In genomic region chr4:23135792-23136645, GRCh38 we compare ENCODE assay signal across 8 cellular contexts.
DNase-seq lines count a peak whose midpoint lies in the region; TF ChIP-seq lines count a peak whose summit lies in the region.

No MANE protein-coding gene starts in this region.

- no peaks in the 10 kb centered on the region for H4K20me1 ChIP-seq in SU-DHL-6 (ENCODE audit: low read depth, low read length)

- H3K27me3 Mint-ChIP-seq in Calu3 (ENCODE audit: unreplicated experiment), result no peaks in the 10 kb centered on the region

- WGBS in testis, 2 donors, result 72 to 85% methylated on average over 1 of the region's 1 CpG

- CTCF ChIA-PET in Calu3 (lab: Charles Lee), result no interaction called here

- TF ChIP-seq POLR2A in NB4 (IDR thresholded peaks at IDR 0.05; ENCODE audit: extremely low read depth, insufficient read length) (no peak), testis (IDR thresholded peaks at IDR 0.05) (no peak)

- H3K4me1 Mint-ChIP-seq in Calu3 (ENCODE audit: low read depth, unreplicated experiment), result peaks cover 4% of the 10 kb centered on the region

- H3K36me3 ChIP-seq in SU-DHL-6 (ENCODE audit: low read length) (no peaks in the 10 kb centered on the region), testis (ENCODE audit: low read depth, missing control alignments) (no peaks in the 10 kb centered on the region)

- TF ChIP-seq CTCF in Calu3 (IDR thresholded peaks at IDR 0.05; ENCODE audit: unreplicated experiment) (no peak), GM20000 (IDR thresholded peaks at IDR 0.05; ENCODE audit: extremely low read depth, missing control alignments) (peak; percentile 73), NB4 (IDR thresholded peaks at IDR 0.05; ENCODE audit: low read depth, low read length) (peak; percentile 85), SU-DHL-6 (IDR thresholded peaks at IDR 0.05; ENCODE audit: insufficient read depth, low read length, poor library complexity, severe bottlenecking) (peak; percentile 68), testis (IDR thresholded peaks at IDR 0.05) (peak; percentile 48 to 80 (median 71))

- H3K9me2 ChIP-seq in SU-DHL-6 (replicated peaks; ENCODE audit: insufficient read depth, low read length), result no peaks in the 10 kb centered on the region

- no peak overlapping the region for H3K9ac ChIP-seq in SU-DHL-6 (ENCODE audit: low read length)

- no peak overlapping the region for H3K4me3 Mint-ChIP-seq in Calu3 (ENCODE audit: low read depth, unreplicated experiment)

- H3K4me2 ChIP-seq in SU-DHL-6 (ENCODE audit: low read depth, low read length, poor library complexity, severe bottlenecking), result no peak overlapping the region

- H3K27me3 ChIP-seq in SU-DHL-6 (ENCODE audit: low read length), result no peaks in the 10 kb centered on the region
- H3K27me3 ChIP-seq in testis, result no peaks in the 10 kb centered on the region

- H2AFZ ChIP-seq in SU-DHL-6 (ENCODE audit: low read depth, low read length, severe bottlenecking), result no peak overlapping the region

- DNase-seq in Calu3 (peak; percentile 30), GM20000 (ENCODE audit: low spot score) (peak; percentile 16), NB4 (ENCODE audit: low read depth) (peak; percentile 65), hepatic stellate cell (ENCODE audit: low spot score) (peak; percentile 1), testis (peak; percentile 22), UCSD-AML1 (lab: John Stamatoyannopoulos, UW; ENCODE audit: unreplicated experiment) (no peak), retina (no peak)

- no peaks in the 10 kb centered on the region for H3K4me1 ChIP-seq in testis

- H3K9me3 ChIP-seq in SU-DHL-6 (ENCODE audit: insufficient read depth, low read length) (no peaks in the 10 kb centered on the region), testis (no peaks in the 10 kb centered on the region)

- no peak overlapping the region for H3K27ac Mint-ChIP-seq in Calu3 (ENCODE audit: unreplicated experiment)

- no peaks in the 10 kb centered on the region for H3K36me3 Mint-ChIP-seq in Calu3 (ENCODE audit: insufficient read depth, unreplicated experiment)

- BruUV-seq in Calu3 (replicated peaks; lab: Mats Ljungman, UMichigan), result no TSS peak

- intact Hi-C loops in Calu3 (cut with micrococcal nuclease; ENCODE audit: unreplicated experiment), result loop anchor here (5.0 to 10.0 kb wide), 3 partner anchors 91 to 239 kb away; no protein-coding TSS in a partner anchor
- intact Hi-C loops in testis (cut with DNase I; ENCODE audit: low total_unique reads), result no loop called here

- H3K9me3 Mint-ChIP-seq in Calu3 (ENCODE audit: low read depth, unreplicated experiment), result no peaks in the 10 kb centered on the region

- no peaks in the 10 kb centered on the region for H3F3A ChIP-seq in SU-DHL-6 (ENCODE audit: insufficient read depth)

- H3K27ac ChIP-seq in SU-DHL-6 (ENCODE audit: low read depth, low read length), result no peak overlapping the region
- H3K27ac ChIP-seq in testis, result no peak overlapping the region

- no peaks in the 10 kb centered on the region for H3K79me2 ChIP-seq in SU-DHL-6 (ENCODE audit: insufficient read depth, low read length)

- H3K4me3 ChIP-seq in NB4 (ENCODE audit: low read depth, low read length) (no peak overlapping the region), SU-DHL-6 (ENCODE audit: insufficient read depth, low read length, poor library complexity, severe bottlenecking) (no peak overlapping the region), testis (no peak overlapping the region)

Comparison
In these comparisons a context has a peak if more than half of its experiments do, and no peak if none do; other contexts are left out.
1. DNase-seq: peak in Calu3 (single experiment), GM20000 (single experiment), NB4 (single experiment), hepatic stellate cell (single experiment) and testis (single experiment); none in UCSD-AML1 (single experiment) and retina (single experiment).